15 cellular contexts compared by ENCODE assay signal in the genomic region with DNA sequence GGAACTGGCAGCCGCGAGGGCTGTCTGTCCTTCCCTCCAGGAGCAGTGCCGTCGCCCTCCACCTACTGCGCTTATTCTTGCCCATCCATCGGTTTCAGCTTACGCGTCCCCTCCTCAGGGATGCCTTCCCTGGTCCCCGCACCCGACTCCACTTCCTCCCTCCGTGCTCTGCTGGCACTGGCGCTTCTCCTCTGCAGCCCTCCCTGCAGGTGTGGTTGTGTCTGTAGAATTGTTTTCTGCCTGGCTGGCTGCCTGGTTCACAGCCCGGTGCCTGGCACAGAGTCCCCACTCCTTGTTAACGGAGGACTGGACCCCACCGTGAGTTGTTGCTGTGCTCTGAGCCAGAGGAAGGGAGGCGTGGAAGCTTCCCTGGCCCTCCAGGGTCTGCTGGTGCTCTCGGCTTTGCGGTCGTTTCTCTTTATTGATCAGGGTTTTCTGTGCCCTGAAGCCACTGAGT. TPM values are rescaled to one million over a fixed set of nuclear protein-coding genes. Genes with fewer than 3 reads are reported as not detected.
DNase-seq lines count a peak whose midpoint lies in the region; ATAC-seq and TF ChIP-seq lines count a peak whose summit lies in the region.
"Had no signal": no experiment of that assay in that cellular context is flagged by ENCODE, and none has a peak within 500 bp of the region (broad histone marks: within the 10 kb centered on the region; RNA-seq: fewer than 3 reads in every experiment).

No MANE protein-coding gene starts in this region.

- DNase-seq in A673 (ENCODE audit: low spot score) (no peak), GM23338 (ENCODE audit: low spot score) (no peak), breast epithelium (ENCODE audit: low spot score in 2 of 2) (no peak), NCI-H1436 (lab: John Stamatoyannopoulos, UW) (no peak), OCI-M2 (lab: John Stamatoyannopoulos, UW; ENCODE audit: unreplicated experiment) (no peak)
- no peak for DNase-seq in naive thymus-derived CD8-positive, alpha-beta T cell
- DNase-seq in stimulated activated CD4-positive, alpha-beta T cell treated with anti-CD3 and anti-CD28 coated beads, Interleukin-4, amount 100 ng/mL, for 1 hour, result no peak
- DNase-seq: DMS53; foreskin melanocyte; mesendoderm; NK-92 treated with Interleukin-12 subunit alpha and Interleukin-12 subunit beta, amount 100 ng/mL, for 24 hours; ovary; transverse colon had no signal

- H3K9me3 Mint-ChIP-seq in GM23338, result no peaks in the 10 kb centered on the region
- no peaks in the 10 kb centered on the region for H3K9me3 Mint-ChIP-seq in naive thymus-derived CD8-positive, alpha-beta T cell

- H3K4me3 ChIP-seq in A673 (ENCODE audit: low read depth, low read length, poor library complexity, severe bottlenecking), result no peak overlapping the region
- H3K4me3 ChIP-seq in GM23338, result no peak overlapping the region
- peak overlapping the region in 1 of 3 donors; percentile 46 for H3K4me3 ChIP-seq in breast epithelium
- H3K4me3 ChIP-seq: ovary, transverse colon had no signal

- H3K27ac ChIP-seq in A673 (ENCODE audit: low read depth, low read length, poor library complexity, severe bottlenecking) (peak overlapping the region; percentile 58), GM23338 (ENCODE audit: low read depth) (no peak overlapping the region), breast epithelium (peak overlapping the region; percentile 70 to 80)
- H3K27ac ChIP-seq: ovary, transverse colon had no signal

- H3K4me1 ChIP-seq in A673 (ENCODE audit: insufficient read depth, low read length, poor library complexity, severe bottlenecking), result peaks cover 40% of the 10 kb centered on the region
- peaks cover 17% of the 10 kb centered on the region for H3K4me1 ChIP-seq in GM23338 (ENCODE audit: insufficient read depth)
- peaks cover 9 to 33% of the 10 kb centered on the region in 2 donors for H3K4me1 ChIP-seq in breast epithelium

- H3K9me2 ChIP-seq in GM23338 (ENCODE audit: insufficient read depth), result no peaks in the 10 kb centered on the region

- no peak for TF ChIP-seq CTCF in A673 (conservative IDR thresholded peaks at IDR 0.05; ENCODE audit: low read depth, low read length)
- TF ChIP-seq CTCF in GM23338 (conservative IDR thresholded peaks at IDR 0.05; ENCODE audit: low read depth in 2 of 2), result no peak
- TF ChIP-seq CTCF in breast epithelium (IDR thresholded peaks at IDR 0.05), result no peak

- peaks cover 40% of the 10 kb centered on the region for H3K4me1 Mint-ChIP-seq in GM23338
- H3K4me1 Mint-ChIP-seq in naive thymus-derived CD8-positive, alpha-beta T cell, result peaks cover 33 to 64% (median 49%) of the 10 kb centered on the region in 4 donors

- H3K27ac Mint-ChIP-seq in GM23338, result peak overlapping the region; percentile 15; the same call in 1 of the 2 replicates
- peak overlapping the region in 7 of 10 donors; percentile 10 to 92 (median 66) for H3K27ac Mint-ChIP-seq in naive thymus-derived CD8-positive, alpha-beta T cell

- peaks cover 69% of the 10 kb centered on the region for H4K20me1 ChIP-seq in GM23338 (replicated peaks; ENCODE audit: insufficient read depth)

- CTCF ChIA-PET in A673 (lab: Charles Lee), result no interaction called here

- POLR2A ChIA-PET in A673 (lab: Charles Lee; ENCODE audit: low non-redundant PET), result no interaction called here
- POLR2A ChIA-PET in naive thymus-derived CD8-positive, alpha-beta T cell (lab: Charles Lee), result no interaction called here

- ATAC-seq in GM23338 (no peak), GM18873 (IDR thresholded peaks at IDR 0.05; ENCODE audit: low FRiP score, unreplicated experiment) (no peak)
- ATAC-seq in naive thymus-derived CD8-positive, alpha-beta T cell, result no peak

- peaks cover 12% of the 10 kb centered on the region for H3K27me3 Mint-ChIP-seq in GM23338 (ENCODE audit: insufficient read depth, low read depth, poor library complexity)
- H3K27me3 Mint-ChIP-seq in naive thymus-derived CD8-positive, alpha-beta T cell, result no peaks in the 10 kb centered on the region

- H3K36me3 Mint-ChIP-seq in GM23338 (ENCODE audit: low read depth), result peaks cover 49% of the 10 kb centered on the region
- peaks cover 0 to 46% (median 4%) of the 10 kb centered on the region in 3 donors for H3K36me3 Mint-ChIP-seq in naive thymus-derived CD8-positive, alpha-beta T cell

- no peak for TF ChIP-seq POLR2A in breast epithelium (IDR thresholded peaks at IDR 0.05)

- H3K27me3 ChIP-seq in A673 (replicated peaks; ENCODE audit: insufficient read depth, low read depth, low read length, poor library complexity) (no peaks in the 10 kb centered on the region), GM23338 (ENCODE audit: insufficient read depth) (no peaks in the 10 kb centered on the region), breast epithelium (no peaks in the 10 kb centered on the region)
- H3K27me3 ChIP-seq: ovary, transverse colon had no signal

- no peak overlapping the region for H3K4me3 Mint-ChIP-seq in GM23338
- peak overlapping the region in 2 of 10 donors; percentile 34 to 61 for H3K4me3 Mint-ChIP-seq in naive thymus-derived CD8-positive, alpha-beta T cell

- intact Hi-C loops in A673 (cut with micrococcal nuclease; ENCODE audit: unreplicated experiment), result no loop called here
- intact Hi-C loops in breast epithelium (cut with DNase I; ENCODE audit: low total_unique reads), result no loop called here

- H3K36me3 ChIP-seq in A673 (ENCODE audit: insufficient read depth, low read length, poor library complexity, severe bottlenecking) (peaks cover 32% of the 10 kb centered on the region), GM23338 (ENCODE audit: insufficient read depth) (no peaks in the 10 kb centered on the region; the same call in 1 of the 2 replicates), breast epithelium (no peaks in the 10 kb centered on the region)
- H3K36me3 ChIP-seq: ovary had no signal

- BruUV-seq in A673 (replicated peaks; lab: Mats Ljungman, UMichigan), result no TSS peak

- H3K4me2 ChIP-seq in GM23338, result no peak overlapping the region

- H3K9me3 ChIP-seq in A673 (ENCODE audit: low read depth, low read length, poor library complexity, severe bottlenecking), result no peaks in the 10 kb centered on the region
- no peaks in the 10 kb centered on the region for H3K9me3 ChIP-seq in breast epithelium
- H3K9me3 ChIP-seq: ovary, transverse colon had no signal

- H3K79me2 ChIP-seq in GM23338 (replicated peaks; ENCODE audit: insufficient read depth), result peaks cover 73% of the 10 kb centered on the region

- H2AFZ ChIP-seq in GM23338, result no peak overlapping the region

- peaks cover 2% of the 10 kb centered on the region; the same call in 1 of the 2 replicates for H3F3A ChIP-seq in GM23338 (replicated peaks; ENCODE audit: low read depth)

RNA-seq across cellular contexts. Expression of a gene that starts 5.7 kb away (rescaled TPM):
- total RNA-seq in A673 (2021) (82.8 and 87.1 TPM in 2 replicates), breast epithelium (10 to 100 TPM; 17.8 to 31.1 (median 27.4) TPM)
- 44.2 and 59.4 TPM in 2 replicates for total RNA-seq in GM23338 (2014; rRNA removed; shearing (Covaris generic))
- 97.4 and 108 TPM in 2 replicates for polyA plus RNA-seq in GM23338 (2016; fragmentation: Nextera tagmentation; extraction: Ambion mirVana)
- 10 to 100 TPM; 34.5 to 35.1 TPM for total RNA-seq in naive thymus-derived CD8-positive, alpha-beta T cell
- polyA plus RNA-seq in naive thymus-derived CD8-positive, alpha-beta T cell, result 10 to 100 TPM; 40.8 to 57.8 (median 45.2) TPM

RNA-seq across cellular contexts. Expression of a gene that starts 10.2 kb away (rescaled TPM):
- total RNA-seq in A673 (2021) (30.4 and 36.5 TPM in 2 replicates), breast epithelium (10 to 100 TPM; 11.2 to 24.4 (median 21.6) TPM)
- total RNA-seq in GM23338 (2014; rRNA removed; shearing (Covaris generic)), result 15.6 and 19.8 TPM in 2 replicates
- polyA plus RNA-seq in GM23338 (2016; fragmentation: Nextera tagmentation; extraction: Ambion mirVana), result 8.8 and 9.7 TPM in 2 replicates
- 10 to 100 TPM; 33.7 to 35.7 TPM for total RNA-seq in naive thymus-derived CD8-positive, alpha-beta T cell
- polyA plus RNA-seq in naive thymus-derived CD8-positive, alpha-beta T cell, result 10 to 100 TPM; 14.8 to 29.1 (median 19.8) TPM

RNA-seq across cellular contexts. Expression of a gene that starts 10.8 kb away (rescaled TPM):
- total RNA-seq in A673 (2021) (0.28 TPM in 1 of 2 replicates, not detected in the other), breast epithelium (under 1 TPM in 1 of 3 donors, not detected in 2; 0.48 TPM)
- total RNA-seq in GM23338 (2014; rRNA removed; shearing (Covaris generic)), result not detected in 2 replicates
- not detected in 2 replicates for polyA plus RNA-seq in GM23338 (2016; fragmentation: Nextera tagmentation; extraction: Ambion mirVana)
- not detected for total RNA-seq in naive thymus-derived CD8-positive, alpha-beta T cell
- polyA plus RNA-seq in naive thymus-derived CD8-positive, alpha-beta T cell, result not detected
- total RNA-seq: HT1080, transverse colon had no signal

RNA-seq across cellular contexts. Expression of a gene that starts 33.7 kb away (rescaled TPM):
- total RNA-seq in A673 (2021), result 12.7 and 16.6 TPM in 2 replicates
- 4.5 and 8.3 TPM in 2 replicates for total RNA-seq in GM23338 (2014; rRNA removed; shearing (Covaris generic))
- polyA plus RNA-seq in GM23338 (2016; fragmentation: Nextera tagmentation; extraction: Ambion mirVana), result 5.6 and 5.8 TPM in 2 replicates
- 10 to 100 TPM in 1 of 3 donors, 1 to 10 TPM in 2; 4.4 to 35.1 (median 9.9) TPM for total RNA-seq in breast epithelium
- not detected for total RNA-seq in naive thymus-derived CD8-positive, alpha-beta T cell
- not detected for polyA plus RNA-seq in naive thymus-derived CD8-positive, alpha-beta T cell
- total RNA-seq: HT1080 had no signal
